13 cellular contexts compared by ENCODE assay signal in genomic region chr10:17951868-17952371, GRCh38. TPM values are rescaled to one million over a fixed set of nuclear protein-coding genes. Genes with fewer than 3 reads are reported as not detected.
DNase-seq lines count a peak whose midpoint lies in the region; ATAC-seq, FAIRE-seq and TF ChIP-seq lines count a peak whose summit lies in the region.
"Had no signal": no experiment of that assay in that cellular context is flagged by ENCODE, and none has a peak within 500 bp of the region (broad histone marks: within the 10 kb centered on the region; RNA-seq: fewer than 3 reads in every experiment).

TSS of gene SLC39A12 (plus strand) at chr10:17951918. CDS start at chr10:17953277, 1,359 bp downstream.

- H3K4me1 ChIP-seq in H1 (replicated peaks in 1 of 4; ENCODE audit: control insufficient read depth in 3 of 4, insufficient read depth in 4 of 4, low read length in 3 of 4) (no peaks in the 10 kb centered on the region), mesenchymal stem cell (ENCODE audit: control insufficient read depth, insufficient read depth, low read depth, low read length) (no peaks in the 10 kb centered on the region)
- H3K4me1 ChIP-seq: body of pancreas, upper lobe of left lung had no signal

- TF ChIP-seq RAD21 in H1 (IDR thresholded peaks at IDR 0.05 in 1 of 2, conservative IDR thresholded peaks at IDR 0.05 in 1 of 2; ENCODE audit: low read depth in 2 of 2, low read length in 2 of 2): no peak

- no peak for ATAC-seq in GM21717 (IDR thresholded peaks at IDR 0.05; ENCODE audit: unreplicated experiment)
- ATAC-seq in HG03457 (IDR thresholded peaks at IDR 0.05; ENCODE audit: unreplicated experiment): no peak
- ATAC-seq: body of pancreas, Right ventricle myocardium inferior had no signal

- H3K23me2 ChIP-seq in H1 (ENCODE audit: low read depth, low read length): no peaks in the 10 kb centered on the region

- FAIRE-seq in H1 (lab: Jason Lieb, UNC): no peak

- H3K9me3 ChIP-seq in H1 (ENCODE audit: insufficient read depth in 2 of 2, low read depth in 1 of 2, low read length in 1 of 2) (no peaks in the 10 kb centered on the region; a peak in 1 of 4 replicates), mesenchymal stem cell (ENCODE audit: control insufficient read depth, low read length) (no peaks in the 10 kb centered on the region)
- H3K9me3 ChIP-seq: body of pancreas, upper lobe of left lung had no signal

- no peak within 1 kb of the TSS for H4K5ac ChIP-seq in H1 (ENCODE audit: insufficient read length, low read depth, low read length)

- TF ChIP-seq EP300 in H1 (IDR thresholded peaks at IDR 0.05; ENCODE audit: borderline replicate concordance in 1 of 2, low read depth in 2 of 2, low read length in 2 of 2): no peak

- POLR2A ChIA-PET in H1 (lab: Charles Lee; ENCODE audit: partially characterized antibody): no interaction called here

- H2AK5ac ChIP-seq in H1 (ENCODE audit: low read depth, low read length) (no peak within 1 kb of the TSS), mesenchymal stem cell (ENCODE audit: low read length, severe bottlenecking) (no peak within 1 kb of the TSS)

- H2BK120ac ChIP-seq in H1 (replicated peaks; ENCODE audit: low read depth, low read length) (no peak within 1 kb of the TSS), mesenchymal stem cell (ENCODE audit: low read depth, low read length) (no peak within 1 kb of the TSS)

- H3K14ac ChIP-seq in H1 (ENCODE audit: insufficient read length) (no peak within 1 kb of the TSS), mesenchymal stem cell (ENCODE audit: low read length in 2 of 2) (no peak within 1 kb of the TSS)

- H3K4me3 ChIP-seq in H1 (ENCODE audit: extremely low read depth in 1 of 4, insufficient read depth in 2 of 4, low read depth in 3 of 4, low read length in 4 of 4) (no peak within 1 kb of the TSS), mesenchymal stem cell (ENCODE audit: insufficient read depth in 1 of 2, low read depth in 1 of 2, low read length in 2 of 2) (no peak within 1 kb of the TSS)
- H3K4me3 ChIP-seq: body of pancreas, upper lobe of left lung had no signal

- H2BK5ac ChIP-seq in H1 (ENCODE audit: low read depth, low read length): no peak within 1 kb of the TSS
- no peak within 1 kb of the TSS for H2BK5ac ChIP-seq in mesenchymal stem cell (ENCODE audit: low read depth, low read length, poor library complexity, severe bottlenecking)

- no peaks in the 10 kb centered on the region for H4K20me1 ChIP-seq in H1 (replicated peaks in 1 of 2; ENCODE audit: control insufficient read depth in 1 of 2, insufficient read depth in 2 of 2, low read length in 2 of 2)

- H3K4me2 ChIP-seq in H1 (ENCODE audit: insufficient read depth in 1 of 2, low read depth in 2 of 2, low read length in 2 of 2) (no peak within 1 kb of the TSS), mesenchymal stem cell (ENCODE audit: low read length, poor library complexity, severe bottlenecking) (no peak within 1 kb of the TSS)

- no peak within 1 kb of the TSS for H3K27ac ChIP-seq in H1 (ENCODE audit: low read depth, low read length)
- no peak within 1 kb of the TSS for H3K27ac ChIP-seq in mesenchymal stem cell (ENCODE audit: low read length, poor library complexity, severe bottlenecking)
- H3K27ac ChIP-seq: body of pancreas, upper lobe of left lung had no signal

- H4K8ac ChIP-seq in H1 (ENCODE audit: extremely low read depth, insufficient read depth, low read length): no peak within 1 kb of the TSS
- no peak within 1 kb of the TSS for H4K8ac ChIP-seq in mesenchymal stem cell (ENCODE audit: low read length)

- H2AFZ ChIP-seq in H1 (ENCODE audit: low read length) (peak within 1 kb of the TSS; percentile 72; the same call in 1 of the 2 replicates), mesenchymal stem cell (ENCODE audit: low read depth, low read length) (no peak within 1 kb of the TSS)

- H2BK12ac ChIP-seq in H1 (ENCODE audit: low read depth, low read length): no peak within 1 kb of the TSS
- H2BK12ac ChIP-seq in mesenchymal stem cell (ENCODE audit: low read length in 2 of 2): no peak within 1 kb of the TSS

- WGBS in H1 (ENCODE audit: extremely low coverage in 1 of 2, insufficient coverage in 1 of 2, insufficient read length in 1 of 2, insufficient replicate concordance in 2 of 2, low coverage in 1 of 2, low lambda C conversion rate in 2 of 2, missing lambda C conversion rate in 1 of 2), 2 experiments: 84% methylated on average over 3 of the region's 3 CpGs; no CpG with 5 or more reads in 1 of the 2 experiments
- WGBS in mesenchymal stem cell: 100% methylated on average over 1 of the region's 3 CpGs

- H3K79me2 ChIP-seq in H1 (ENCODE audit: control insufficient read depth in 1 of 2, insufficient read depth in 2 of 2, low read length in 2 of 2): no peaks in the 10 kb centered on the region

- no peak for TF ChIP-seq CTCF in H1 (IDR thresholded peaks at IDR 0.05; ENCODE audit: control extremely low read depth in 1 of 3, insufficient read depth in 1 of 3, low read depth in 1 of 3, low read length in 3 of 3)

- H3K27me3 ChIP-seq in H1 (replicated peaks in 1 of 4; ENCODE audit: control insufficient read depth in 3 of 4, extremely low read depth in 1 of 4, insufficient read depth in 3 of 4, low read length in 3 of 4) (no peaks in the 10 kb centered on the region; a peak in 1 of 7 replicates), mesenchymal stem cell (ENCODE audit: control insufficient read depth in 1 of 2, insufficient read depth in 1 of 2, low read length in 2 of 2) (peaks cover 0 to 18% of the 10 kb centered on the region in 2 experiments)
- H3K27me3 ChIP-seq: body of pancreas, upper lobe of left lung had no signal

- CTCF ChIA-PET in H1 (lab: Charles Lee; ENCODE audit: partially characterized antibody): interaction anchor here (1.0 to 1.3 kb wide), 2 partner anchors 15 to 263 kb away, joined by 3 read pairs; no protein-coding TSS in a partner anchor

- H2BK20ac ChIP-seq in H1 (ENCODE audit: low read length): no peak within 1 kb of the TSS

- H3K23ac ChIP-seq in H1 (ENCODE audit: insufficient read length) (no peak within 1 kb of the TSS), mesenchymal stem cell (ENCODE audit: low read length in 2 of 2) (no peak within 1 kb of the TSS)

- H4K91ac ChIP-seq in H1 (replicated peaks; ENCODE audit: insufficient read length, low read length): no peak within 1 kb of the TSS
- no peak within 1 kb of the TSS for H4K91ac ChIP-seq in mesenchymal stem cell (ENCODE audit: low read length)

- H3K4ac ChIP-seq in H1 (replicated peaks; ENCODE audit: insufficient read length, low read depth, low read length) (no peak within 1 kb of the TSS), mesenchymal stem cell (ENCODE audit: low read depth in 1 of 2, low read length in 2 of 2) (no peak within 1 kb of the TSS)

- H3K79me1 ChIP-seq in H1 (ENCODE audit: low read depth, low read length) (no peaks in the 10 kb centered on the region), mesenchymal stem cell (replicated peaks; ENCODE audit: low read length, poor library complexity, severe bottlenecking) (no peaks in the 10 kb centered on the region)

- H3K56ac ChIP-seq in H1 (replicated peaks; ENCODE audit: insufficient read length, low read depth, low read length): no peak within 1 kb of the TSS

- no peaks in the 10 kb centered on the region for H3K36me3 ChIP-seq in H1 (ENCODE audit: control insufficient read depth in 2 of 4, insufficient read depth in 4 of 4, low read length in 3 of 4)
- H3K36me3 ChIP-seq in mesenchymal stem cell (ENCODE audit: control insufficient read depth in 1 of 2, insufficient read depth in 2 of 2, low read depth in 1 of 2, low read length in 2 of 2): no peaks in the 10 kb centered on the region
- H3K36me3 ChIP-seq: upper lobe of left lung had no signal

- H3K9ac ChIP-seq in H1 (replicated peaks in 1 of 4; ENCODE audit: extremely low read depth in 1 of 4, low read depth in 3 of 4, low read length in 3 of 4) (no peak within 1 kb of the TSS), mesenchymal stem cell (ENCODE audit: low read length) (peak within 1 kb of the TSS; percentile 19)

- DNase-seq in AG20443 (ENCODE audit: low spot score) (peak; percentile 42), M059J (ENCODE audit: low read depth) (peak; percentile 48), H1 (ENCODE audit: low read depth in 1 of 2, low spot score in 2 of 2) (no peak), mesenchymal stem cell (peak; percentile 40), mucosa of gallbladder (ENCODE audit: low spot score) (no peak)
- no peak for DNase-seq in stimulated activated CD4-positive, alpha-beta T cell treated with anti-CD3 and anti-CD28 coated beads, Interleukin-4, amount 100 ng/mL, for 24 hours
- DNase-seq: body of pancreas, upper lobe of left lung had no signal

- H2BK15ac ChIP-seq in H1 (ENCODE audit: low read length) (no peak within 1 kb of the TSS), mesenchymal stem cell (ENCODE audit: low read depth, poor library complexity, severe bottlenecking) (no peak within 1 kb of the TSS)

- no peak for TF ChIP-seq POLR2A in H1 (IDR thresholded peaks at IDR 0.05; ENCODE audit: control extremely low read depth in 1 of 2, low read depth in 2 of 2, low read length in 2 of 2)

- no peak within 1 kb of the TSS for H3K18ac ChIP-seq in H1 (ENCODE audit: extremely low read depth, low read length)
- H3K18ac ChIP-seq in mesenchymal stem cell (ENCODE audit: low read depth in 1 of 2, low read length in 2 of 2): no peak within 1 kb of the TSS

TF ChIP-seq in H1, 55 proteins besides CTCF, POLR2A, EP300 and RAD21 (continues in another document):
- TF ChIP-seq, protein P1, sequence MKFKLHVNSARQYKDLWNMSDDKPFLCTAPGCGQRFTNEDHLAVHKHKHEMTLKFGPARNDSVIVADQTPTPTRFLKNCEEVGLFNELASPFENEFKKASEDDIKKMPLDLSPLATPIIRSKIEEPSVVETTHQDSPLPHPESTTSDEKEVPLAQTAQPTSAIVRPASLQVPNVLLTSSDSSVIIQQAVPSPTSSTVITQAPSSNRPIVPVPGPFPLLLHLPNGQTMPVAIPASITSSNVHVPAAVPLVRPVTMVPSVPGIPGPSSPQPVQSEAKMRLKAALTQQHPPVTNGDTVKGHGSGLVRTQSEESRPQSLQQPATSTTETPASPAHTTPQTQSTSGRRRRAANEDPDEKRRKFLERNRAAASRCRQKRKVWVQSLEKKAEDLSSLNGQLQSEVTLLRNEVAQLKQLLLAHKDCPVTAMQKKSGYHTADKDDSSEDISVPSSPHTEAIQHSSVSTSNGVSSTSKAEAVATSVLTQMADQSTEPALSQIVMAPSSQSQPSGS (IDR thresholded peaks at IDR 0.05; ENCODE audit: low read length): no peak
- TF ChIP-seq SUZ12 (IDR thresholded peaks at IDR 0.05; ENCODE audit: low read length): no peak

RNA-seq across cellular contexts. Expression of gene SLC39A12, which starts in this region (rescaled TPM):
- total RNA-seq in M059J (2014; rRNA removed; shearing (Covaris generic)): not detected in 2 replicates
- total RNA-seq in H1 (2021; fragmentation: NEBNext Ultra II Directional; extraction: Animal tissue kit (Norgen Biotek cat#: 25700)): not detected in 2 replicates
- polyA plus RNA-seq in H1 (2011; rRNA removed): not detected in 2 replicates
- polyA plus RNA-seq in H1 (2011; cell fraction: cytosol; rRNA removed): not detected
- polyA plus RNA-seq in H1 (2011; cell fraction: nucleus; rRNA removed): not detected
- not detected in 4 replicates for polyA plus RNA-seq in H1 (2012, experiment 1 of 2)
- not detected for polyA plus RNA-seq in H1 (2012, experiment 2 of 2)
- polyA plus RNA-seq in H1 (2013, experiment 1 of 2): not detected
- polyA plus RNA-seq in H1 (2013, experiment 2 of 2): not detected
- polyA minus RNA-seq in H1 (2011; rRNA and poly(A)+ RNA removed): not detected in 2 replicates
- polyA minus RNA-seq in H1 (2011; cell fraction: cytosol; rRNA and poly(A)+ RNA removed): not detected
- polyA minus RNA-seq in H1 (2011; cell fraction: nucleus; rRNA and poly(A)+ RNA removed): not detected
- not detected for polyA plus RNA-seq in mesenchymal stem cell (2013, experiment 1 of 2)
- polyA plus RNA-seq in mesenchymal stem cell (2013, experiment 2 of 2): not detected
- total RNA-seq in mucosa of gallbladder: not detected
- total RNA-seq: body of pancreas, mesothelial cell of epicardium, Right ventricle myocardium inferior had no signal
- polyA plus RNA-seq: BJ had no signal

Comparison
In these comparisons a context has a peak if more than half of its experiments do, and no peak if none do; other contexts are left out.
1. Peak in DNase-seq in M059J; RNA of the gene not detected or under 1 TPM.
2. DNase-seq: peak in AG20443 (single experiment) and mesenchymal stem cell (single experiment); none in H1 (0 of 2), mucosa of gallbladder (single experiment) and stimulated activated CD4-positive, alpha-beta T cell treated with anti-CD3 and anti-CD28 coated beads, Interleukin-4, amount 100 ng/mL, for 24 hours (single experiment).